8 cellular contexts compared by ENCODE assay signal in the genomic region with DNA sequence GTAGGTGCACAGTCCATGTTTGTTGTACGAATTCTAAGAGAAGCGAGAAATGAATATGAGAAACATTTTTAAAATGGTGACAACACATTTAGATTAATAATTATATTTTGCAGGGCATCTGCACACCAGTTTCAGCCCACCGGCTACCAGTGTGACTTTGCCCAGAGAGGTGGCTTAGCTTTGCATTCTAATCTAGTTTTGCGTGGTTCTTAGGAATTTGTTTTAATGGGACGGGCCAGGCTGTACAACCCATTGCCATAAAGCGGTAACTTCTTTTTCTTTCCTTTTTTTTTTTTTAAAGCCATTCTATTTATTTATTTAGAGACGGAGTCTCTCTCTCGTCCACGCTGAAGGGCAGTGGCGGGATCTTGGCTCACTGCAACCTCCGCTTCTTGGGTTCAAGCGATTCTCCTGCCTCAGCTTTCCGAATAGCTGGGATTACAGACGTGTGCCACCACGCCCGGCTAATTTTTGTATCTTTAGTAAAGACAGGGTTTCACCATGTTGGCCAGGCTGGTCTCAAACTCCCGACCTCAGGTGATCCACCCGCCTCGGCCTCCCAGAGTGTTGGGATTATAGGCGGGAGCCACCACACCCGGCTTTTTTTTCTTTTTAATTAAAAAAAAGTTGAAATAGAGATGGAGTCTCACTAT. TPM values are rescaled to one million over a fixed set of nuclear protein-coding genes. Genes with fewer than 3 reads are reported as not detected.
DNase-seq lines count a peak whose midpoint lies in the region; ATAC-seq and TF ChIP-seq lines count a peak whose summit lies in the region.

No MANE protein-coding gene starts in this region.

- H3T11ph ChIP-seq in H9 (ENCODE audit: low read length), result peak overlapping the region; percentile 54

- H3K27ac ChIP-seq in H9 (ENCODE audit: insufficient read length, low read depth, low read length), result peak overlapping the region; percentile 12
- peak overlapping the region; percentile 98 for H3K27ac ChIP-seq in hepatocyte
- H3K27ac ChIP-seq in skin epidermis, result peak overlapping the region in 20 of 21 experiments; percentile 82 to 99 (median 96)

- H3K23me2 ChIP-seq in H9 (ENCODE audit: insufficient read length, low read depth, low read length, poor library complexity, severe bottlenecking), result peaks cover 4% of the 10 kb centered on the region

- H4K5ac ChIP-seq in H9 (ENCODE audit: insufficient read length, low read depth, low read length), result no peak overlapping the region

- peak overlapping the region; percentile 2 for H4K91ac ChIP-seq in H9 (ENCODE audit: insufficient read length, low read depth, low read length)

- H3K18ac ChIP-seq in H9 (ENCODE audit: insufficient read length, low read depth, low read length), result peak overlapping the region; percentile 88

- ATAC-seq in activated CD8-positive, alpha-beta T cell treated with anti-CD3 and anti-CD28 coated beads for 36 hours, result no peak
- no peak for ATAC-seq in GM19324 (IDR thresholded peaks at IDR 0.05; ENCODE audit: low FRiP score, unreplicated experiment)

- intact Hi-C loops in activated CD8-positive, alpha-beta T cell treated with anti-CD3 and anti-CD28 coated beads for 36 hours (cut with micrococcal nuclease), result no loop called here

- H2AFZ ChIP-seq in H9 (ENCODE audit: low read length) (no peak overlapping the region), hepatocyte (peak overlapping the region; percentile 41)

- peak overlapping the region; percentile 64; the same call in 1 of the 2 replicates for H3K14ac ChIP-seq in H9 (ENCODE audit: insufficient read depth, low read length)

- no peak overlapping the region for H2BK15ac ChIP-seq in H9 (ENCODE audit: low read depth, low read length)

- H3K4me1 Mint-ChIP-seq in H9, result peaks cover 29 to 32% of the 10 kb centered on the region in 2 experiments
- H3K4me1 Mint-ChIP-seq in activated CD8-positive, alpha-beta T cell treated with anti-CD3 and anti-CD28 coated beads for 36 hours (ENCODE audit: low read depth), result peaks cover 37% of the 10 kb centered on the region

- H3K23ac ChIP-seq in H9 (ENCODE audit: insufficient read length, low read depth, low read length), result no peak overlapping the region

- peaks cover 5% of the 10 kb centered on the region; the same call in 1 of the 2 replicates for H3K27me3 Mint-ChIP-seq in H9 (ENCODE audit: low read depth)
- H3K27me3 Mint-ChIP-seq in activated CD8-positive, alpha-beta T cell treated with anti-CD3 and anti-CD28 coated beads for 36 hours, result no peaks in the 10 kb centered on the region

- CTCF ChIA-PET in activated CD8-positive, alpha-beta T cell treated with anti-CD3 and anti-CD28 coated beads for 36 hours (lab: Charles Lee), result interaction anchor here (1.2 kb wide), 1 partner anchor 14 kb away, joined by 4 read pairs; no protein-coding TSS in a partner anchor

- H3K9me2 ChIP-seq in hepatocyte (replicated peaks; ENCODE audit: insufficient read depth), result no peaks in the 10 kb centered on the region

- 0 out of 2 replicates have a peak, but pooled peaks cover 2% of the 10 kb centered on the region for H3K79me2 ChIP-seq in H9 (ENCODE audit: insufficient read depth, low read length)
- peaks cover 47% of the 10 kb centered on the region for H3K79me2 ChIP-seq in hepatocyte

- H3K27ac Mint-ChIP-seq in H9, result peak overlapping the region in 2 of 3 experiments; percentile 31 to 53; a peak in 4 of 7 replicates
- peak overlapping the region; percentile 93 for H3K27ac Mint-ChIP-seq in activated CD8-positive, alpha-beta T cell treated with anti-CD3 and anti-CD28 coated beads for 36 hours

- H2AK5ac ChIP-seq in H9 (ENCODE audit: insufficient read length, low read length), result no peak overlapping the region

- peaks cover 26 to 29% (median 28%) of the 10 kb centered on the region in 3 experiments for H3K36me3 Mint-ChIP-seq in H9 (ENCODE audit: insufficient read depth in 1 of 3, low read depth in 3 of 3)
- H3K36me3 Mint-ChIP-seq in activated CD8-positive, alpha-beta T cell treated with anti-CD3 and anti-CD28 coated beads for 36 hours (ENCODE audit: low read depth), result peaks cover 25% of the 10 kb centered on the region

- POLR2A ChIA-PET in activated CD8-positive, alpha-beta T cell treated with anti-CD3 and anti-CD28 coated beads for 36 hours (lab: Charles Lee), result interaction anchor here (0.7 to 1.7 kb wide), 9 partner anchors 13 to 238 kb away, joined by 3 to 8 read pairs (median 3); a partner anchor contains a TSS

- no peaks in the 10 kb centered on the region for H3K36me3 ChIP-seq in hepatocyte (replicated peaks; ENCODE audit: insufficient read depth, low read depth)

- TF ChIP-seq CTCF in H9 (conservative IDR thresholded peaks at IDR 0.05) (no peak), hepatocyte (IDR thresholded peaks at IDR 0.05; ENCODE audit: poor library complexity) (no peak)
- no peak for TF ChIP-seq CTCF in activated CD8-positive, alpha-beta T cell treated with anti-CD3 and anti-CD28 coated beads for 36 hours (IDR thresholded peaks at IDR 0.05)

- DNase-seq in H9 (no peak), hepatocyte (ENCODE audit: low spot score) (no peak), putamen (ENCODE audit: low spot score) (no peak), NCI-H128 (lab: John Stamatoyannopoulos, UW; ENCODE audit: unreplicated experiment) (no peak), HPDE6-E6E7 (ENCODE audit: extremely low spot score) (no peak)
- no peak for DNase-seq in activated CD8-positive, alpha-beta T cell treated with anti-CD3 and anti-CD28 coated beads for 36 hours

- no peak overlapping the region for H2BK12ac ChIP-seq in H9 (ENCODE audit: insufficient read length, low read depth, low read length)

- H3K79me1 ChIP-seq in H9 (ENCODE audit: insufficient read depth, low read depth, low read length, poor library complexity, severe bottlenecking), result peaks cover 5% of the 10 kb centered on the region

- no peak overlapping the region for H2BK5ac ChIP-seq in H9 (ENCODE audit: insufficient read length, low read length)

- H3K9ac ChIP-seq in H9 (ENCODE audit: extremely low read depth, insufficient read length, low read length), result peak overlapping the region; percentile 80

- WGBS in H9 (ENCODE audit: extremely low coverage, insufficient read length, low lambda C conversion rate), result no CpG with 5 or more reads among the region's 21 CpGs
- 72% methylated on average over 21 of the region's 21 CpGs for WGBS in hepatocyte (ENCODE audit: low lambda C conversion rate, missing lambda C conversion rate)

- no peak overlapping the region for H3K4ac ChIP-seq in H9 (ENCODE audit: low read depth, low read length)

- H3K9me3 ChIP-seq in H9 (ENCODE audit: control insufficient read depth, low read depth, low read length) (no peaks in the 10 kb centered on the region), hepatocyte (ENCODE audit: low read depth) (no peaks in the 10 kb centered on the region)

- H3K4me2 ChIP-seq in H9 (ENCODE audit: insufficient read depth, insufficient read length, low read length) (peak overlapping the region; percentile 76), hepatocyte (peak overlapping the region; percentile 85)

- H3K4me3 Mint-ChIP-seq in H9, result peak overlapping the region; percentile 82 to 89
- peak overlapping the region; percentile 81 for H3K4me3 Mint-ChIP-seq in activated CD8-positive, alpha-beta T cell treated with anti-CD3 and anti-CD28 coated beads for 36 hours

- H3K56ac ChIP-seq in H9 (ENCODE audit: insufficient read length, low read depth, low read length), result no peak overlapping the region

- H4K8ac ChIP-seq in H9 (replicated peaks; ENCODE audit: insufficient read length, low read depth, low read length), result no peak overlapping the region

- peaks cover 13 to 17% of the 10 kb centered on the region in 2 experiments for H3K9me3 Mint-ChIP-seq in H9
- H3K9me3 Mint-ChIP-seq in activated CD8-positive, alpha-beta T cell treated with anti-CD3 and anti-CD28 coated beads for 36 hours, result peaks cover 5% of the 10 kb centered on the region

- no peak overlapping the region for H2BK120ac ChIP-seq in H9 (ENCODE audit: low read depth, low read length, poor library complexity, severe bottlenecking)

- H4K20me1 ChIP-seq in H9 (ENCODE audit: control insufficient read depth, insufficient read depth, insufficient read length), result peaks cover 2% of the 10 kb centered on the region
- H4K20me1 ChIP-seq in hepatocyte (ENCODE audit: insufficient read depth, poor library complexity, severe bottlenecking), result no peaks in the 10 kb centered on the region

- H3K4me1 ChIP-seq in H9 (ENCODE audit: insufficient read depth, low read length), result no peaks in the 10 kb centered on the region
- peaks cover 14% of the 10 kb centered on the region for H3K4me1 ChIP-seq in hepatocyte (ENCODE audit: insufficient read depth)

- no peak overlapping the region for H2BK20ac ChIP-seq in H9 (ENCODE audit: low read depth, low read length, poor library complexity, severe bottlenecking)

- peak overlapping the region; percentile 60 for H3K4me3 ChIP-seq in hepatocyte
- H3K4me3 ChIP-seq in skin epidermis, result peak overlapping the region; percentile 56 to 95 (median 76)

- no peaks in the 10 kb centered on the region for H3K27me3 ChIP-seq in H9 (ENCODE audit: insufficient read depth, low read length)
- no peaks in the 10 kb centered on the region for H3K27me3 ChIP-seq in hepatocyte

RNA-seq across cellular contexts. Expression of a gene that starts 0.8 kb away (rescaled TPM):
- total RNA-seq in H9 (2021), result 40.3 and 40.7 TPM in 2 replicates
- 10 to 100 TPM; 11.1 to 12.1 TPM for total RNA-seq in activated CD8-positive, alpha-beta T cell treated with anti-CD3 and anti-CD28 coated beads for 36 hours
- 35.4 and 43.8 TPM in 2 replicates for total RNA-seq in hepatocyte
- polyA plus RNA-seq in hepatocyte, result 84.1 and 93.9 TPM in 2 replicates

RNA-seq across cellular contexts. Expression of a gene that starts 28.7 kb away (rescaled TPM):
- total RNA-seq in H9 (2021), result 0.68 TPM in 1 of 2 replicates, not detected in the other
- not detected for total RNA-seq in activated CD8-positive, alpha-beta T cell treated with anti-CD3 and anti-CD28 coated beads for 36 hours
- total RNA-seq in hepatocyte, result not detected in 2 replicates
- not detected in 2 replicates for polyA plus RNA-seq in hepatocyte

RNA-seq across cellular contexts. Expression of a gene that starts 55.7 kb away (rescaled TPM):
- total RNA-seq in H9 (2021) (37.5 and 44.5 TPM in 2 replicates), hepatocyte (45.5 and 69.8 TPM in 2 replicates)
- total RNA-seq in activated CD8-positive, alpha-beta T cell treated with anti-CD3 and anti-CD28 coated beads for 36 hours, result 1 to 10 TPM in 1 of 2 experiments, under 1 TPM in 1; 0.88 to 2.4 TPM
- polyA plus RNA-seq in hepatocyte, result 55.1 and 56.4 TPM in 2 replicates

Comparison
In these comparisons a context has a peak if more than half of its experiments do, and no peak if none do; other contexts are left out.
1. H3K27ac ChIP-seq: peak in every context shown above with its lines; median percentile 98 in hepatocyte; 96 in skin epidermis; 12 in H9.
2. RNA of a gene that starts 55.7 kb away (total RNA-seq): 45.5 to 69.8 TPM in hepatocyte and 37.5 to 44.5 TPM in H9; 0.88 to 2.4 TPM in activated CD8-positive, alpha-beta T cell treated with anti-CD3 and anti-CD28 coated beads for 36 hours; every median in the first group is over 10 times any median in the second.